24 cellular contexts compared by ENCODE assay signal in the genomic region with DNA sequence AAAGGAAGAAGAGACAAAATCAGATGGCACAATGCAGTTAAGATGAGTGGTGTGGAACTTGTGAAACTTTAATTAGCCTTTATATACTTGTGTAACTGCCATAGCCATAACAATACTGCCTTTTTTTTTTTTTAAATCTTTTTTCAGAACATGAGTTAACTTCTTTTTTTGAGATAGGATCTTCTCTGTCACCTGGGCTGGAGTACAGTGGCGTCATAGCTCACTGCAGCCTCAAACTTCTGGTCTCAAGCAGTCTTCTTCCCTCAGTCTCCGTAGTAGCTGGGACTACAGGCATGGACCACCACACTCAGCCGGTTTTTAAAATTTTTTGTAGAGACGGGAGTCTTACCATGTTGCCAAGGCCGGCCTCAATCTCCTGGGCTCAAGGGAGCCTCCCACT. TPM values are rescaled to one million over a fixed set of nuclear protein-coding genes. Genes with fewer than 3 reads are reported as not detected.
DNase-seq lines count a peak whose midpoint lies in the region; ATAC-seq lines count a peak whose summit lies in the region.
"Had no signal": no experiment of that assay in that cellular context is flagged by ENCODE, and none has a peak within 500 bp of the region (broad histone marks: within the 10 kb centered on the region; RNA-seq: fewer than 3 reads in every experiment).

No MANE protein-coding gene starts in this region.

- peaks cover 22% of the 10 kb centered on the region for H3K36me3 ChIP-seq in CD4-positive, CD25-positive, alpha-beta regulatory T cell (ENCODE audit: control insufficient read depth, insufficient read depth, low read length)
- H3K36me3 ChIP-seq in naive thymus-derived CD4-positive, alpha-beta T cell (ENCODE audit: control insufficient read depth in 2 of 3, insufficient read depth in 3 of 3, low read length in 3 of 3) = peaks cover 0 to 22% (median 0%) of the 10 kb centered on the region in 3 experiments
- H3K36me3 ChIP-seq: prostate gland had no signal

- CTCF ChIA-PET in activated CD8-positive, alpha-beta memory T cell treated with anti-CD3 and anti-CD28 coated beads, Interleukin-2, amount 10 ng/mL, durations not matched to agents 7 days and 5 days (lab: Charles Lee) = interaction anchor here (1.4 kb wide), 1 partner anchor 294 kb away, joined by 3 read pairs; no protein-coding TSS in a partner anchor
- CTCF ChIA-PET in naive thymus-derived CD4-positive, alpha-beta T cell (lab: Charles Lee) = no interaction called here

- no peaks in the 10 kb centered on the region for H3K9me3 Mint-ChIP-seq in activated CD8-positive, alpha-beta memory T cell treated with anti-CD3 and anti-CD28 coated beads, Interleukin-2, amount 10 ng/mL, durations not matched to agents 7 days and 5 days (ENCODE audit: low read depth)
- H3K9me3 Mint-ChIP-seq in CD4-positive, CD25-positive, alpha-beta regulatory T cell = no peaks in the 10 kb centered on the region
- no peaks in the 10 kb centered on the region for H3K9me3 Mint-ChIP-seq in T-helper 2 cell treated with Interferon-gamma antibody and Interleukin-4, amounts not matched to agents 5 μg/mL and 100 μg/mL, for 36 hours
- no peaks in the 10 kb centered on the region for H3K9me3 Mint-ChIP-seq in naive thymus-derived CD4-positive, alpha-beta T cell
- H3K9me3 Mint-ChIP-seq: dendritic cell treated with granulocyte-macrophage colony-stimulating factor and Interleukin-4, amounts not matched to agents 40 ng/mL and 50 ng/mL, for 4 days had no signal

- no peaks in the 10 kb centered on the region for H3K27me3 Mint-ChIP-seq in activated CD8-positive, alpha-beta memory T cell treated with anti-CD3 and anti-CD28 coated beads, Interleukin-2, amount 10 ng/mL, durations not matched to agents 7 days and 5 days
- H3K27me3 Mint-ChIP-seq in CD4-positive, CD25-positive, alpha-beta regulatory T cell = no peaks in the 10 kb centered on the region
- H3K27me3 Mint-ChIP-seq in T-helper 2 cell treated with Interferon-gamma antibody and Interleukin-4, amounts not matched to agents 5 μg/mL and 100 μg/mL, for 36 hours (ENCODE audit: low read depth) = no peaks in the 10 kb centered on the region
- H3K27me3 Mint-ChIP-seq in naive thymus-derived CD4-positive, alpha-beta T cell = no peaks in the 10 kb centered on the region
- H3K27me3 Mint-ChIP-seq: dendritic cell treated with granulocyte-macrophage colony-stimulating factor and Interleukin-4, amounts not matched to agents 40 ng/mL and 50 ng/mL, for 4 days had no signal

- no peak overlapping the region for H3K4me3 Mint-ChIP-seq in activated CD8-positive, alpha-beta memory T cell treated with anti-CD3 and anti-CD28 coated beads, Interleukin-2, amount 10 ng/mL, durations not matched to agents 7 days and 5 days
- H3K4me3 Mint-ChIP-seq in CD4-positive, CD25-positive, alpha-beta regulatory T cell = peak overlapping the region in 1 of 4 donors; percentile 2
- H3K4me3 Mint-ChIP-seq in T-helper 2 cell treated with Interferon-gamma antibody and Interleukin-4, amounts not matched to agents 5 μg/mL and 100 μg/mL, for 36 hours = no peak overlapping the region
- peak overlapping the region in 6 of 10 donors; percentile 17 to 68 (median 54) for H3K4me3 Mint-ChIP-seq in naive thymus-derived CD4-positive, alpha-beta T cell
- H3K4me3 Mint-ChIP-seq: brain; dendritic cell treated with granulocyte-macrophage colony-stimulating factor and Interleukin-4, amounts not matched to agents 40 ng/mL and 50 ng/mL, for 4 days had no signal

- DNase-seq in activated CD8-positive, alpha-beta memory T cell treated with anti-CD3 and anti-CD28 coated beads, Interleukin-2, amount 10 ng/mL, durations not matched to agents 7 days and 5 days = no peak
- DNase-seq in activated CD8-positive, alpha-beta memory T cell treated with anti-CD3 and anti-CD28 coated beads for 24 hours = no peak
- no peak for DNase-seq in CD4-positive, CD25-positive, alpha-beta regulatory T cell
- DNase-seq in T-helper 2 cell treated with Interferon-gamma antibody and Interleukin-4, amounts not matched to agents 5 μg/mL and 100 μg/mL, for 36 hours (ENCODE audit: low spot score) = no peak
- DNase-seq in naive thymus-derived CD4-positive, alpha-beta T cell = peak in 1 of 9 donors; percentile 10
- DNase-seq in NCI-H524 treated with DMSO at 0.1 percent for 48 hours (lab: John Stamatoyannopoulos, UW) (no peak), dedifferentiated amniotic fluid mesenchymal stem cell (ENCODE audit: extremely low spot score) (no peak), substantia nigra (lab: John Stamatoyannopoulos, UW) (no peak)
- DNase-seq: activated CD4-positive, CD25-positive, alpha-beta regulatory T cell treated with anti-CD3 and anti-CD28 coated beads, Interleukin-2, amount 50 U/mL, for 72 hours; activated CD8-positive, alpha-beta memory T cell treated with anti-CD3 and anti-CD28 coated beads, Interleukin-2, amount 50 U/mL, for 4 hours; C1 segment of cervical spinal cord; DMS53; foreskin fibroblast; hippocampal formation; mesenchymal stem cell; MM.1S; NCI-H187; NCI-H226; stimulated activated CD4-positive, alpha-beta T cell treated with anti-CD3 and anti-CD28 coated beads, Interleukin-4, amount 100 ng/mL, for 24 hours; T-helper 9 cell had no signal

- peak overlapping the region; percentile 10 for H3K4me3 ChIP-seq in CD4-positive, CD25-positive, alpha-beta regulatory T cell (ENCODE audit: low read depth, low read length)
- no peak overlapping the region for H3K4me3 ChIP-seq in naive thymus-derived CD4-positive, alpha-beta T cell (ENCODE audit: low read length)
- H3K4me3 ChIP-seq: prostate gland, SK-N-MC had no signal

- no peaks in the 10 kb centered on the region for H3K9me3 ChIP-seq in CD4-positive, CD25-positive, alpha-beta regulatory T cell (ENCODE audit: control insufficient read depth in 2 of 2, low read length in 2 of 2)
- H3K9me3 ChIP-seq in naive thymus-derived CD4-positive, alpha-beta T cell (ENCODE audit: control insufficient read depth in 2 of 3, low read length in 3 of 3) = no peaks in the 10 kb centered on the region
- H3K9me3 ChIP-seq: prostate gland had no signal

- peaks cover 38% of the 10 kb centered on the region for H3K4me1 Mint-ChIP-seq in activated CD8-positive, alpha-beta memory T cell treated with anti-CD3 and anti-CD28 coated beads, Interleukin-2, amount 10 ng/mL, durations not matched to agents 7 days and 5 days
- peaks cover 21 to 85% (median 69%) of the 10 kb centered on the region in 4 donors for H3K4me1 Mint-ChIP-seq in CD4-positive, CD25-positive, alpha-beta regulatory T cell
- peaks cover 45% of the 10 kb centered on the region for H3K4me1 Mint-ChIP-seq in T-helper 2 cell treated with Interferon-gamma antibody and Interleukin-4, amounts not matched to agents 5 μg/mL and 100 μg/mL, for 36 hours (ENCODE audit: low read depth)
- peaks cover 38 to 87% (median 76%) of the 10 kb centered on the region in 7 donors for H3K4me1 Mint-ChIP-seq in naive thymus-derived CD4-positive, alpha-beta T cell

- ATAC-seq in activated CD8-positive, alpha-beta memory T cell treated with anti-CD3 and anti-CD28 coated beads, Interleukin-2, amount 10 ng/mL, durations not matched to agents 7 days and 5 days = no peak
- ATAC-seq in CD4-positive, CD25-positive, alpha-beta regulatory T cell (ENCODE audit: low read depth in 2 of 2) = peak in 1 of 2 donors; percentile 37
- peak; percentile 61 for ATAC-seq in naive thymus-derived CD4-positive, alpha-beta T cell

- POLR2A ChIA-PET in naive thymus-derived CD4-positive, alpha-beta T cell (lab: Charles Lee) = no interaction called here

- no peaks in the 10 kb centered on the region for H3K27me3 ChIP-seq in CD4-positive, CD25-positive, alpha-beta regulatory T cell (ENCODE audit: control insufficient read depth, insufficient read depth, low read length)
- no peaks in the 10 kb centered on the region for H3K27me3 ChIP-seq in naive thymus-derived CD4-positive, alpha-beta T cell (ENCODE audit: control insufficient read depth in 2 of 2, insufficient read depth in 2 of 2, low read length in 2 of 2)

- peak overlapping the region; percentile 34 for H3K27ac ChIP-seq in CD4-positive, CD25-positive, alpha-beta regulatory T cell (ENCODE audit: insufficient read depth, low read length, poor library complexity, severe bottlenecking)
- peak overlapping the region; percentile 49 for H3K27ac ChIP-seq in naive thymus-derived CD4-positive, alpha-beta T cell (ENCODE audit: low read depth, low read length)
- H3K27ac ChIP-seq in substantia nigra (ENCODE audit: low read depth, low read length, poor library complexity, severe bottlenecking) = no peak overlapping the region
- H3K27ac ChIP-seq: prostate gland, SK-N-MC had no signal

- peaks cover 49% of the 10 kb centered on the region for H3K36me3 Mint-ChIP-seq in activated CD8-positive, alpha-beta memory T cell treated with anti-CD3 and anti-CD28 coated beads, Interleukin-2, amount 10 ng/mL, durations not matched to agents 7 days and 5 days
- H3K36me3 Mint-ChIP-seq in CD4-positive, CD25-positive, alpha-beta regulatory T cell = peaks cover 13% of the 10 kb centered on the region
- H3K36me3 Mint-ChIP-seq in T-helper 2 cell treated with Interferon-gamma antibody and Interleukin-4, amounts not matched to agents 5 μg/mL and 100 μg/mL, for 36 hours (ENCODE audit: low read depth) = peaks cover 50% of the 10 kb centered on the region
- peaks cover 6 to 34% (median 20%) of the 10 kb centered on the region in 5 donors for H3K36me3 Mint-ChIP-seq in naive thymus-derived CD4-positive, alpha-beta T cell

- peak overlapping the region; percentile 35 for H3K27ac Mint-ChIP-seq in activated CD8-positive, alpha-beta memory T cell treated with anti-CD3 and anti-CD28 coated beads, Interleukin-2, amount 10 ng/mL, durations not matched to agents 7 days and 5 days
- peak overlapping the region in 2 of 3 donors; percentile 34 to 82 for H3K27ac Mint-ChIP-seq in CD4-positive, CD25-positive, alpha-beta regulatory T cell
- peak overlapping the region; percentile 50 for H3K27ac Mint-ChIP-seq in T-helper 2 cell treated with Interferon-gamma antibody and Interleukin-4, amounts not matched to agents 5 μg/mL and 100 μg/mL, for 36 hours
- peak overlapping the region; percentile 2 to 89 (median 72) for H3K27ac Mint-ChIP-seq in naive thymus-derived CD4-positive, alpha-beta T cell
- H3K27ac Mint-ChIP-seq: dendritic cell treated with granulocyte-macrophage colony-stimulating factor and Interleukin-4, amounts not matched to agents 40 ng/mL and 50 ng/mL, for 4 days had no signal

- peaks cover 46% of the 10 kb centered on the region for H3K4me1 ChIP-seq in CD4-positive, CD25-positive, alpha-beta regulatory T cell (ENCODE audit: control insufficient read depth, insufficient read depth, low read length, poor library complexity, severe bottlenecking)
- H3K4me1 ChIP-seq in naive thymus-derived CD4-positive, alpha-beta T cell (ENCODE audit: control insufficient read depth in 2 of 2, insufficient read depth in 2 of 2, low read length in 2 of 2) = peaks cover 15 to 30% of the 10 kb centered on the region in 2 donors
- H3K4me1 ChIP-seq: prostate gland had no signal

- intact Hi-C loops in naive thymus-derived CD4-positive, alpha-beta T cell (cut with micrococcal nuclease) = loop anchor here in 1 of 2 donors (2.0 kb wide), 1 partner anchor 36 kb away; a partner anchor contains a TSS

RNA-seq across cellular contexts. Expression of a gene that starts 37.2 kb away (rescaled TPM):
- 100 to 1,000 TPM in 1 of 2 experiments, 10 to 100 TPM in 1; 95.0 to 101 TPM for total RNA-seq in activated CD8-positive, alpha-beta memory T cell treated with anti-CD3 and anti-CD28 coated beads, Interleukin-2, amount 10 ng/mL, durations not matched to agents 7 days and 5 days
- total RNA-seq in CD4-positive, CD25-positive, alpha-beta regulatory T cell = 171 TPM
- 100 to 1,000 TPM in 1 of 4 donors, 10 to 100 TPM in 3; 88.8 to 108 (median 98.2) TPM for polyA plus RNA-seq in CD4-positive, CD25-positive, alpha-beta regulatory T cell
- 100 to 1,000 TPM in 4 of 5 experiments, 10 to 100 TPM in 1; 99.2 to 149 (median 116) TPM for total RNA-seq in naive thymus-derived CD4-positive, alpha-beta T cell
- 100 to 1,000 TPM in 1 of 2 donors, 10 to 100 TPM in 1; 97.1 to 112 TPM for polyA plus RNA-seq in naive thymus-derived CD4-positive, alpha-beta T cell

Comparison
In these comparisons a context has a peak if more than half of its experiments do, and no peak if none do; other contexts are left out.
1. H3K4me3 Mint-ChIP-seq: peak in naive thymus-derived CD4-positive, alpha-beta T cell (6 of 10); none in activated CD8-positive, alpha-beta memory T cell treated with anti-CD3 and anti-CD28 coated beads, Interleukin-2, amount 10 ng/mL, durations not matched to agents 7 days and 5 days (single experiment) and T-helper 2 cell treated with Interferon-gamma antibody and Interleukin-4, amounts not matched to agents 5 μg/mL and 100 μg/mL, for 36 hours (single experiment).
2. Peak in every context shown above with its lines, with median percentiles within 50 percentile points of each other: H3K27ac Mint-ChIP-seq.